8 cellular contexts compared by ENCODE assay signal in genomic region chr16:67243481-67243880, GRCh38. TPM values are rescaled to one million over a fixed set of nuclear protein-coding genes. Genes with fewer than 3 reads are reported as not detected.
A peak's percentile ranks its signal among the peaks of the same experiment; 100 is the strongest.
DNase-seq lines count a peak whose midpoint lies in the region; ATAC-seq lines count a peak whose summit lies in the region.

No MANE protein-coding gene starts in this region.

- H3K36me3 Mint-ChIP-seq in activated CD4-positive, alpha-beta T cell treated with anti-CD3 and anti-CD28 coated beads, Interleukin-2, amount 10 ng/mL, durations not matched to agents 24 days and 14 days (ENCODE audit: low read depth), result peaks cover 21% of the 10 kb centered on the region
- peaks cover 11% of the 10 kb centered on the region for H3K36me3 Mint-ChIP-seq in activated naive CD8-positive, alpha-beta T cell treated with anti-CD3 and anti-CD28 coated beads for 36 hours

- no peak for DNase-seq in activated CD4-positive, alpha-beta T cell treated with anti-CD3 and anti-CD28 coated beads, Interleukin-2, amount 10 ng/mL, durations not matched to agents 24 days and 14 days
- DNase-seq in activated CD4-positive, alpha-beta T cell treated with anti-CD3 and anti-CD28 coated beads, Interleukin-2, amount 50 U/mL, for 1 hour, result no peak
- DNase-seq in activated naive CD8-positive, alpha-beta T cell treated with anti-CD3 and anti-CD28 coated beads for 36 hours, result no peak
- no peak for DNase-seq in superior temporal gyrus (ENCODE audit: extremely low spot score)
- DNase-seq in NCI-H446 (lab: John Stamatoyannopoulos, UW), result no peak

- no peaks in the 10 kb centered on the region for H3K9me3 Mint-ChIP-seq in activated CD4-positive, alpha-beta T cell treated with anti-CD3 and anti-CD28 coated beads, Interleukin-2, amount 10 ng/mL, durations not matched to agents 24 days and 14 days
- no peaks in the 10 kb centered on the region for H3K9me3 Mint-ChIP-seq in activated naive CD8-positive, alpha-beta T cell treated with anti-CD3 and anti-CD28 coated beads for 36 hours

- H3K27me3 ChIP-seq in layer of hippocampus (ENCODE audit: control insufficient read depth, insufficient read depth, low read length), result no peaks in the 10 kb centered on the region

- peaks cover 43% of the 10 kb centered on the region for H3K4me1 Mint-ChIP-seq in activated CD4-positive, alpha-beta T cell treated with anti-CD3 and anti-CD28 coated beads, Interleukin-2, amount 10 ng/mL, durations not matched to agents 24 days and 14 days
- peaks cover 46% of the 10 kb centered on the region for H3K4me1 Mint-ChIP-seq in activated naive CD8-positive, alpha-beta T cell treated with anti-CD3 and anti-CD28 coated beads for 36 hours

- peak overlapping the region; percentile 21 for H3K27ac ChIP-seq in layer of hippocampus (ENCODE audit: low read depth, low read length)
- H3K27ac ChIP-seq in temporal lobe (ENCODE audit: low read depth, low read length), result peak overlapping the region; percentile 7

- H3K27me3 Mint-ChIP-seq in activated CD4-positive, alpha-beta T cell treated with anti-CD3 and anti-CD28 coated beads, Interleukin-2, amount 10 ng/mL, durations not matched to agents 24 days and 14 days, result peaks cover 1% of the 10 kb centered on the region
- no peaks in the 10 kb centered on the region for H3K27me3 Mint-ChIP-seq in activated naive CD8-positive, alpha-beta T cell treated with anti-CD3 and anti-CD28 coated beads for 36 hours

- no peak for ATAC-seq in HG03095 (IDR thresholded peaks at IDR 0.05; ENCODE audit: unreplicated experiment)

- H3K4me3 Mint-ChIP-seq in activated CD4-positive, alpha-beta T cell treated with anti-CD3 and anti-CD28 coated beads, Interleukin-2, amount 10 ng/mL, durations not matched to agents 24 days and 14 days, result peak overlapping the region; percentile 89
- peak overlapping the region; percentile 89 for H3K4me3 Mint-ChIP-seq in activated naive CD8-positive, alpha-beta T cell treated with anti-CD3 and anti-CD28 coated beads for 36 hours

- peak overlapping the region; percentile 96 for H3K27ac Mint-ChIP-seq in activated CD4-positive, alpha-beta T cell treated with anti-CD3 and anti-CD28 coated beads, Interleukin-2, amount 10 ng/mL, durations not matched to agents 24 days and 14 days
- peak overlapping the region; percentile 88 for H3K27ac Mint-ChIP-seq in activated naive CD8-positive, alpha-beta T cell treated with anti-CD3 and anti-CD28 coated beads for 36 hours

- intact Hi-C loops in activated CD4-positive, alpha-beta T cell treated with anti-CD3 and anti-CD28 coated beads, Interleukin-2, amount 10 ng/mL, durations not matched to agents 24 days and 14 days (cut with micrococcal nuclease), result loop anchor here (10.0 kb wide), 1 partner anchor 601 kb away; the partner anchor contains the start of genes CENPT, NUTF2 and THAP11

RNA-seq across cellular contexts. Expression of gene FHOD1, which starts 3.8 kb away (rescaled TPM):
- 128 TPM in 2 replicates for total RNA-seq in activated CD4-positive, alpha-beta T cell treated with anti-CD3 and anti-CD28 coated beads, Interleukin-2, amount 10 ng/mL, durations not matched to agents 24 days and 14 days
- total RNA-seq in activated naive CD8-positive, alpha-beta T cell treated with anti-CD3 and anti-CD28 coated beads for 36 hours, result 10 to 100 TPM; 76.4 to 79.9 TPM
- total RNA-seq in temporal lobe, result 1.2 TPM

RNA-seq across cellular contexts. Expression of gene SLC9A5, which starts 5.3 kb away (rescaled TPM):
- 5.3 TPM in 2 replicates for total RNA-seq in activated CD4-positive, alpha-beta T cell treated with anti-CD3 and anti-CD28 coated beads, Interleukin-2, amount 10 ng/mL, durations not matched to agents 24 days and 14 days
- total RNA-seq in activated naive CD8-positive, alpha-beta T cell treated with anti-CD3 and anti-CD28 coated beads for 36 hours, result 1 to 10 TPM; 5.8 to 6.1 TPM
- total RNA-seq in temporal lobe, result 1.2 TPM

RNA-seq across cellular contexts. Expression of gene TMEM208, which starts 16.6 kb away (rescaled TPM):
- 65.0 and 65.6 TPM in 2 replicates for total RNA-seq in activated CD4-positive, alpha-beta T cell treated with anti-CD3 and anti-CD28 coated beads, Interleukin-2, amount 10 ng/mL, durations not matched to agents 24 days and 14 days
- total RNA-seq in activated naive CD8-positive, alpha-beta T cell treated with anti-CD3 and anti-CD28 coated beads for 36 hours, result 10 to 100 TPM; 46.5 to 48.6 TPM
- 17.0 TPM for total RNA-seq in temporal lobe

RNA-seq across cellular contexts. Expression of gene PLEKHG4, which starts 35.9 kb away (rescaled TPM):
- 43.4 and 43.8 TPM in 2 replicates for total RNA-seq in activated CD4-positive, alpha-beta T cell treated with anti-CD3 and anti-CD28 coated beads, Interleukin-2, amount 10 ng/mL, durations not matched to agents 24 days and 14 days
- total RNA-seq in activated naive CD8-positive, alpha-beta T cell treated with anti-CD3 and anti-CD28 coated beads for 36 hours, result 10 to 100 TPM; 30.8 to 37.0 TPM
- 0.98 TPM for total RNA-seq in temporal lobe

RNA-seq across cellular contexts. Expression of gene ELMO3, which starts 44.5 kb away (rescaled TPM):
- 8.2 and 8.7 TPM in 2 replicates for total RNA-seq in activated CD4-positive, alpha-beta T cell treated with anti-CD3 and anti-CD28 coated beads, Interleukin-2, amount 10 ng/mL, durations not matched to agents 24 days and 14 days
- total RNA-seq in activated naive CD8-positive, alpha-beta T cell treated with anti-CD3 and anti-CD28 coated beads for 36 hours, result 1 to 10 TPM; 4.3 to 4.5 TPM
- 0.25 TPM for total RNA-seq in temporal lobe

Comparison
In these comparisons a context has a peak if more than half of its experiments do, and no peak if none do; other contexts are left out.
1. RNA of gene FHOD1, which starts 3.8 kb away (total RNA-seq): 128 TPM in activated CD4-positive, alpha-beta T cell treated with anti-CD3 and anti-CD28 coated beads, Interleukin-2, amount 10 ng/mL, durations not matched to agents 24 days and 14 days and 76.4 to 79.9 TPM in activated naive CD8-positive, alpha-beta T cell treated with anti-CD3 and anti-CD28 coated beads for 36 hours; 1.2 TPM in temporal lobe (single experiment); every median in the first group is over 10 times any median in the second.